ENCODE assay signal across 9 cellular contexts in the genomic region with DNA sequence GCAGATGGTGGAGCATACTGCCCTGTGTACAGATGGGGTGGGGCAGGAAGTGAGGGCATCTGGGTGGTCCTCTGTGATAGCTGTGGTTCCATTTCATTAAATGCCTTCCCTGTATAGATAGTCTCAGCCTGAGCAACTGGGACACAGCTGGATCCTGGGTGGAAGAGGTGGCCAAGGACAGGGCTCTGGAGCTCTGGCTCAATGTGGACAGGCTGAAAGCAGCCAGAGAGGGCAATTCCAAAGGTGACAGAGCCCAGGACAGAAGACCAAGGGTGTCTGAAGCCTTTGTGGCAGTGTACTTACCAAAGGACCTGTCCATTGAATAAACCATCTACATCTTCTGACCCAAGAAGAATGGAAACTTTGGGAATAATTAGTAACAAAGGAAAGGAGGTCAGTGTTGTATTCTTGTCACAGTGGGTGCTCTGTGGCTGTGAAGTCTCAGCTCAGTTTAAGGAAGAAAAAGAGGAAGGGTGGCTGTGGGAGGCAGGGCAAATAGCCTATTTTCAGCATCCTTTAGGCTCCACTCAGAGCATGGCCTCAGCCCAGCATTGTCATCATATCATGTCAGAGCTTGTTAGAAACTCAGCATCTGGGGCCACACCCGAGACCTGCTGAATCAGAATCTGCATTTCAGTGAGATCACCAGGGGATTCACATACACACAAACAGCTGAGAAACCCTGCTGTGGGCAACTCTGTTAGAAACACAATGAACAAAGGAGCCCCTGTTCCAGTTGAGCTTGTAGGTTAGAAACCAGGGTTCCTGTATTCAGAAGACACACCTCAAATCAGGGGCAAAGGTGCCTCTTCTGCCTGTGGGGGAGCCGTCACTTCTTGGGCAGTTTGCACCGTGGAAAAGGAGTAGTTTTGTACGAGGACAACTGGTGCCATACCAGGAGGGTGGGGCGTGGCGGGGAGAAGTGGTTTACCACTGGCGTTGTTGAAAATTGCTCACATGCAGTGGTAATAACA.
A peak's percentile ranks its signal among the peaks of the same experiment; 100 is the strongest.
DNase-seq lines count a peak whose midpoint lies in the region; ATAC-seq, FAIRE-seq and TF ChIP-seq lines count a peak whose summit lies in the region.
"Had no signal": no experiment of that assay in that cellular context is flagged by ENCODE, and none has a peak within 500 bp of the region (broad histone marks: within the 10 kb centered on the region; RNA-seq: fewer than 3 reads in every experiment).

No MANE protein-coding gene starts in this region.

- peaks cover 25% of the 10 kb centered on the region for H3K36me3 Mint-ChIP-seq in memory B cell
- peaks cover 68% of the 10 kb centered on the region for H3K36me3 Mint-ChIP-seq in stimulated activated memory B cell treated with anti-CD40 and anti-IgM and Interleukin-4, amounts not matched to agents 10 μg/mL and 1 μg/mL and 100 μg/mL, for 72 hours

- no peak for TF ChIP-seq POLR2A in H54 (IDR thresholded peaks at IDR 0.05; ENCODE audit: low read depth, low read length)

- peak; percentile 65 for DNase-seq in GM10266 (ENCODE audit: extremely low spot score)
- DNase-seq in H54 (ENCODE audit: insufficient read length, low spot score), result peak; percentile 24
- DNase-seq in NCI-H460 (ENCODE audit: extremely low read depth, low read depth), result peak; percentile 11
- peak; percentile 66 for DNase-seq in activated T-helper 9 cell treated with anti-CD3 and anti-CD28 coated beads, Interleukin-2, amount 50 U/mL, for 16 hours (ENCODE audit: low read depth)
- DNase-seq in memory B cell (ENCODE audit: low spot score in 2 of 2), result no peak
- no peak for DNase-seq in cerebellar nuclear complex (lab: John Stamatoyannopoulos, UW)
- DNase-seq in NCI-H1105 treated with DMSO at 0.1 percent for 48 hours (lab: John Stamatoyannopoulos, UW), result no peak
- DNase-seq: lower lobe of right lung had no signal

- H3K27me3 Mint-ChIP-seq in memory B cell, result no peaks in the 10 kb centered on the region
- no peaks in the 10 kb centered on the region for H3K27me3 Mint-ChIP-seq in stimulated activated memory B cell treated with anti-CD40 and anti-IgM and Interleukin-4, amounts not matched to agents 10 μg/mL and 1 μg/mL and 100 μg/mL, for 72 hours

- H3K4me3 Mint-ChIP-seq in memory B cell, result peak overlapping the region; percentile 46
- H3K4me3 Mint-ChIP-seq in stimulated activated memory B cell treated with anti-CD40 and anti-IgM and Interleukin-4, amounts not matched to agents 10 μg/mL and 1 μg/mL and 100 μg/mL, for 72 hours, result no peak overlapping the region

- no peaks in the 10 kb centered on the region for H3K9me3 Mint-ChIP-seq in memory B cell
- no peaks in the 10 kb centered on the region for H3K9me3 Mint-ChIP-seq in stimulated activated memory B cell treated with anti-CD40 and anti-IgM and Interleukin-4, amounts not matched to agents 10 μg/mL and 1 μg/mL and 100 μg/mL, for 72 hours

- FAIRE-seq in H54 (lab: Jason Lieb, UNC), result peak; percentile 62

- TF ChIP-seq CTCF in GM10266 (IDR thresholded peaks at IDR 0.05; ENCODE audit: control insufficient read depth, insufficient read depth, low read depth, missing control alignments), result no peak

- peak overlapping the region; percentile 64 for H3K27ac Mint-ChIP-seq in memory B cell
- H3K27ac Mint-ChIP-seq in stimulated activated memory B cell treated with anti-CD40 and anti-IgM and Interleukin-4, amounts not matched to agents 10 μg/mL and 1 μg/mL and 100 μg/mL, for 72 hours, result peak overlapping the region; percentile 90

- ATAC-seq in memory B cell (ENCODE audit: low read depth), result peak; percentile 59
- ATAC-seq in stimulated activated memory B cell treated with anti-CD40 and anti-IgM and Interleukin-4, amounts not matched to agents 10 μg/mL and 1 μg/mL and 100 μg/mL, for 72 hours, result peak; percentile 77

- H3K4me1 Mint-ChIP-seq in memory B cell, result peaks cover 22% of the 10 kb centered on the region
- peaks cover 49% of the 10 kb centered on the region for H3K4me1 Mint-ChIP-seq in stimulated activated memory B cell treated with anti-CD40 and anti-IgM and Interleukin-4, amounts not matched to agents 10 μg/mL and 1 μg/mL and 100 μg/mL, for 72 hours

Comparison
In these comparisons a context has a peak if more than half of its experiments do, and no peak if none do; other contexts are left out.
1. DNase-seq: peak in GM10266 (single experiment), H54 (single experiment), NCI-H460 (single experiment) and activated T-helper 9 cell treated with anti-CD3 and anti-CD28 coated beads, Interleukin-2, amount 50 U/mL, for 16 hours (single experiment); none in memory B cell (0 of 2), cerebellar nuclear complex (0 of 2) and NCI-H1105 treated with DMSO at 0.1 percent for 48 hours (single experiment).